In the genomic region with DNA sequence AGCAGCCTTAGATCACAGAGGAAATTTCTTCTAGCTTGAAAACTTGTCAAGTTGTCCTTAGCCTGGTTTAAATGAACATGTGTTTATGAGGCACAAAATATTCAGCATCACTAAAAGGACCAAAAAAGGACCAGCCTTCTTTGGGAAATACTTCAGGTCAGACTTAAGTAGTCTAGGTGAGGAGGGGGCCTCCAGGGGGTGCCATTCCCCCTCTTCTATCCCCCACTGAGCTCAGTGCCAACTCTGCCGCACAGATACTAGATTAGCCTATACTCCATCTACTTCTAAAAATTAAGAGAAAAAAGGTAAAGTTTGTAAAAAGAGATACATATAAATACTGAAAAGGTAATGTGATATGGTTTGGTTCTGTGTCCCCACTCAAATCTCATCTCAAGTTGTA, we compare ENCODE assay signal across 1 cellular context.
TF ChIP-seq lines count a peak whose summit lies in the region.

No MANE protein-coding gene starts in this region.

TF ChIP-seq in H1, 55 proteins besides CTCF, POLR2A, EP300 and RAD21:
- TF ChIP-seq RBBP5 (IDR thresholded peaks at IDR 0.05; ENCODE audit: borderline replicate concordance, low read depth, low read length) (no peak), NRF1 (IDR thresholded peaks at IDR 0.05; ENCODE audit: low read depth, low read length) (no peak), SAP30 (IDR thresholded peaks at IDR 0.05; ENCODE audit: insufficient read depth, insufficient replicate concordance, low read length) (no peak), POLR2AphosphoS5 (IDR thresholded peaks at IDR 0.05; ENCODE audit: low read depth, low read length) (no peak), PHF8 (conservative IDR thresholded peaks at IDR 0.05; ENCODE audit: low read depth, low read length) (no peak), CHD1 (IDR thresholded peaks at IDR 0.05; ENCODE audit: low read depth, low read length) (no peak), POU5F1 (IDR thresholded peaks at IDR 0.05; ENCODE audit: low read depth, low read length) (no peak), KDM4A (IDR thresholded peaks at IDR 0.05; ENCODE audit: low read depth, low read length, severe bottlenecking) (no peak), RXRA (IDR thresholded peaks at IDR 0.05; ENCODE audit: insufficient read depth, low read depth, low read length) (no peak), BCL11A (IDR thresholded peaks at IDR 0.05; ENCODE audit: low read depth in 2 of 2, low read length in 2 of 2) (no peak), FOSL1 (IDR thresholded peaks at IDR 0.05; ENCODE audit: insufficient read depth, low read depth, low read length) (no peak), SUZ12 (IDR thresholded peaks at IDR 0.05; ENCODE audit: low read length) (no peak), SRF (IDR thresholded peaks at IDR 0.05; ENCODE audit: low read depth, low read length) (no peak), SP2 (IDR thresholded peaks at IDR 0.05; ENCODE audit: low read length) (no peak), TCF12 (IDR thresholded peaks at IDR 0.05; ENCODE audit: low read depth, low read length) (no peak)
- TF ChIP-seq, protein P1, sequence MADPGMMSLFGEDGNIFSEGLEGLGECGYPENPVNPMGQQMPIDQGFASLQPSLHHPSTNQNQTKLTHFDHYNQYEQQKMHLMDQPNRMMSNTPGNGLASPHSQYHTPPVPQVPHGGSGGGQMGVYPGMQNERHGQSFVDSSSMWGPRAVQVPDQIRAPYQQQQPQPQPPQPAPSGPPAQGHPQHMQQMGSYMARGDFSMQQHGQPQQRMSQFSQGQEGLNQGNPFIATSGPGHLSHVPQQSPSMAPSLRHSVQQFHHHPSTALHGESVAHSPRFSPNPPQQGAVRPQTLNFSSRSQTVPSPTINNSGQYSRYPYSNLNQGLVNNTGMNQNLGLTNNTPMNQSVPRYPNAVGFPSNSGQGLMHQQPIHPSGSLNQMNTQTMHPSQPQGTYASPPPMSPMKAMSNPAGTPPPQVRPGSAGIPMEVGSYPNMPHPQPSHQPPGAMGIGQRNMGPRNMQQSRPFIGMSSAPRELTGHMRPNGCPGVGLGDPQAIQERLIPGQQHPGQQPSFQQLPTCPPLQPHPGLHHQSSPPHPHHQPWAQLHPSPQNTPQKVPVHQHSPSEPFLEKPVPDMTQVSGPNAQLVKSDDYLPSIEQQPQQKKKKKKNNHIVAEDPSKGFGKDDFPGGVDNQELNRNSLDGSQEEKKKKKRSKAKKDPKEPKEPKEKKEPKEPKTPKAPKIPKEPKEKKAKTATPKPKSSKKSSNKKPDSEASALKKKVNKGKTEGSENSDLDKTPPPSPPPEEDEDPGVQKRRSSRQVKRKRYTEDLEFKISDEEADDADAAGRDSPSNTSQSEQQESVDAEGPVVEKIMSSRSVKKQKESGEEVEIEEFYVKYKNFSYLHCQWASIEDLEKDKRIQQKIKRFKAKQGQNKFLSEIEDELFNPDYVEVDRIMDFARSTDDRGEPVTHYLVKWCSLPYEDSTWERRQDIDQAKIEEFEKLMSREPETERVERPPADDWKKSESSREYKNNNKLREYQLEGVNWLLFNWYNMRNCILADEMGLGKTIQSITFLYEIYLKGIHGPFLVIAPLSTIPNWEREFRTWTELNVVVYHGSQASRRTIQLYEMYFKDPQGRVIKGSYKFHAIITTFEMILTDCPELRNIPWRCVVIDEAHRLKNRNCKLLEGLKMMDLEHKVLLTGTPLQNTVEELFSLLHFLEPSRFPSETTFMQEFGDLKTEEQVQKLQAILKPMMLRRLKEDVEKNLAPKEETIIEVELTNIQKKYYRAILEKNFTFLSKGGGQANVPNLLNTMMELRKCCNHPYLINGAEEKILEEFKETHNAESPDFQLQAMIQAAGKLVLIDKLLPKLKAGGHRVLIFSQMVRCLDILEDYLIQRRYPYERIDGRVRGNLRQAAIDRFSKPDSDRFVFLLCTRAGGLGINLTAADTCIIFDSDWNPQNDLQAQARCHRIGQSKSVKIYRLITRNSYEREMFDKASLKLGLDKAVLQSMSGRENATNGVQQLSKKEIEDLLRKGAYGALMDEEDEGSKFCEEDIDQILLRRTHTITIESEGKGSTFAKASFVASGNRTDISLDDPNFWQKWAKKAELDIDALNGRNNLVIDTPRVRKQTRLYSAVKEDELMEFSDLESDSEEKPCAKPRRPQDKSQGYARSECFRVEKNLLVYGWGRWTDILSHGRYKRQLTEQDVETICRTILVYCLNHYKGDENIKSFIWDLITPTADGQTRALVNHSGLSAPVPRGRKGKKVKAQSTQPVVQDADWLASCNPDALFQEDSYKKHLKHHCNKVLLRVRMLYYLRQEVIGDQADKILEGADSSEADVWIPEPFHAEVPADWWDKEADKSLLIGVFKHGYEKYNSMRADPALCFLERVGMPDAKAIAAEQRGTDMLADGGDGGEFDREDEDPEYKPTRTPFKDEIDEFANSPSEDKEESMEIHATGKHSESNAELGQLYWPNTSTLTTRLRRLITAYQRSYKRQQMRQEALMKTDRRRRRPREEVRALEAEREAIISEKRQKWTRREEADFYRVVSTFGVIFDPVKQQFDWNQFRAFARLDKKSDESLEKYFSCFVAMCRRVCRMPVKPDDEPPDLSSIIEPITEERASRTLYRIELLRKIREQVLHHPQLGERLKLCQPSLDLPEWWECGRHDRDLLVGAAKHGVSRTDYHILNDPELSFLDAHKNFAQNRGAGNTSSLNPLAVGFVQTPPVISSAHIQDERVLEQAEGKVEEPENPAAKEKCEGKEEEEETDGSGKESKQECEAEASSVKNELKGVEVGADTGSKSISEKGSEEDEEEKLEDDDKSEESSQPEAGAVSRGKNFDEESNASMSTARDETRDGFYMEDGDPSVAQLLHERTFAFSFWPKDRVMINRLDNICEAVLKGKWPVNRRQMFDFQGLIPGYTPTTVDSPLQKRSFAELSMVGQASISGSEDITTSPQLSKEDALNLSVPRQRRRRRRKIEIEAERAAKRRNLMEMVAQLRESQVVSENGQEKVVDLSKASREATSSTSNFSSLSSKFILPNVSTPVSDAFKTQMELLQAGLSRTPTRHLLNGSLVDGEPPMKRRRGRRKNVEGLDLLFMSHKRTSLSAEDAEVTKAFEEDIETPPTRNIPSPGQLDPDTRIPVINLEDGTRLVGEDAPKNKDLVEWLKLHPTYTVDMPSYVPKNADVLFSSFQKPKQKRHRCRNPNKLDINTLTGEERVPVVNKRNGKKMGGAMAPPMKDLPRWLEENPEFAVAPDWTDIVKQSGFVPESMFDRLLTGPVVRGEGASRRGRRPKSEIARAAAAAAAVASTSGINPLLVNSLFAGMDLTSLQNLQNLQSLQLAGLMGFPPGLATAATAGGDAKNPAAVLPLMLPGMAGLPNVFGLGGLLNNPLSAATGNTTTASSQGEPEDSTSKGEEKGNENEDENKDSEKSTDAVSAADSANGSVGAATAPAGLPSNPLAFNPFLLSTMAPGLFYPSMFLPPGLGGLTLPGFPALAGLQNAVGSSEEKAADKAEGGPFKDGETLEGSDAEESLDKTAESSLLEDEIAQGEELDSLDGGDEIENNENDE (IDR thresholded peaks at IDR 0.05; ENCODE audit: insufficient replicate concordance, low read length), result no peak
- TF ChIP-seq, protein P2, sequence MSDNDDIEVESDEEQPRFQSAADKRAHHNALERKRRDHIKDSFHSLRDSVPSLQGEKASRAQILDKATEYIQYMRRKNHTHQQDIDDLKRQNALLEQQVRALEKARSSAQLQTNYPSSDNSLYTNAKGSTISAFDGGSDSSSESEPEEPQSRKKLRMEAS (IDR thresholded peaks at IDR 0.05), result no peak
